8 cellular contexts compared by ENCODE assay signal in genomic region chr19:16185123-16185924, GRCh38. TPM values are rescaled to one million over a fixed set of nuclear protein-coding genes. Genes with fewer than 3 reads are reported as not detected.
DNase-seq lines count a peak whose midpoint lies in the region; ATAC-seq, FAIRE-seq and TF ChIP-seq lines count a peak whose summit lies in the region.

Gene FAM32A, plus strand, starts transcription at chr19:16185410. Its CDS starts 33 bp downstream, at chr19:16185443.

- peak within 1 kb of the TSS; percentile 100 for H3K4me3 Mint-ChIP-seq in activated T-cell treated with anti-CD3 and anti-CD28 coated beads, Interleukin-2, amount 50 U/mL, for 72 hours

- H3K36me3 ChIP-seq in KOPT-K1 (ENCODE audit: insufficient read depth, low read length): peaks cover 34% of the 10 kb centered on the region
- peaks cover 2 to 37% (median 32%) of the 10 kb centered on the region in 4 donors for H3K36me3 ChIP-seq in esophagus muscularis mucosa
- peaks cover 20% of the 10 kb centered on the region in 2 donors for H3K36me3 ChIP-seq in muscle layer of duodenum (ENCODE audit: control insufficient read depth in 1 of 2, insufficient read depth in 2 of 2, low read length in 2 of 2)

- H3K27me3 ChIP-seq in esophagus muscularis mucosa: peaks cover 0 to 10% (median 0%) of the 10 kb centered on the region in 4 donors
- H3K27me3 ChIP-seq in muscle layer of duodenum (ENCODE audit: low read depth, low read length): no peaks in the 10 kb centered on the region

- peak within 1 kb of the TSS; percentile 99 for H3K27ac Mint-ChIP-seq in activated T-cell treated with anti-CD3 and anti-CD28 coated beads, Interleukin-2, amount 50 U/mL, for 72 hours

- peaks cover 17 to 52% (median 45%) of the 10 kb centered on the region in 4 donors for H3K4me1 ChIP-seq in esophagus muscularis mucosa
- H3K4me1 ChIP-seq in muscle layer of duodenum (ENCODE audit: control insufficient read depth in 1 of 2, insufficient read depth in 2 of 2, low read length in 2 of 2): peaks cover 0 to 33% of the 10 kb centered on the region in 2 donors

- H3K36me3 Mint-ChIP-seq in activated T-cell treated with anti-CD3 and anti-CD28 coated beads, Interleukin-2, amount 50 U/mL, for 72 hours (ENCODE audit: insufficient read depth in 2 of 2): peaks cover 7 to 8% of the 10 kb centered on the region in 2 donors

- no peaks in the 10 kb centered on the region for H3K9me3 Mint-ChIP-seq in activated T-cell treated with anti-CD3 and anti-CD28 coated beads, Interleukin-2, amount 50 U/mL, for 72 hours

- peak; percentile 84 for ATAC-seq in GM21786 (IDR thresholded peaks at IDR 0.05; ENCODE audit: unreplicated experiment)
- ATAC-seq in activated T-cell treated with anti-CD3 and anti-CD28 coated beads, Interleukin-2, amount 50 U/mL, for 72 hours (replicated peaks in 1 of 2): peak; percentile 96 to 97

- intact Hi-C loops in esophagus muscularis mucosa (cut with DNase I): loop anchor here (5.0 kb wide), 1 partner anchor 73 kb away; the partner anchor contains the start of gene RAB8A

- peak; percentile 96 for DNase-seq in DMS79 treated with DMSO at 0.1 percent for 48 hours (lab: John Stamatoyannopoulos, UW)
- DNase-seq in RCC 7860 (ENCODE audit: low spot score): peak; percentile 98
- peak; percentile 99 for DNase-seq in activated T-cell treated with anti-CD3 and anti-CD28 coated beads, Interleukin-2, amount 50 U/mL, for 72 hours
- peak; percentile 100 for DNase-seq in esophagus muscularis mucosa (ENCODE audit: extremely low spot score)
- DNase-seq in stimulated activated CD8-positive, alpha-beta memory T cell treated with anti-CD3 and anti-CD28 coated beads, Interleukin-7, amount 100 ng/mL, for 4 hours (ENCODE audit: low read depth in 2 of 2): peak; percentile 98 to 99

- no peak for TF ChIP-seq POLR2A in esophagus muscularis mucosa (IDR thresholded peaks at IDR 0.05; ENCODE audit: low read depth)

- H3K27ac ChIP-seq in KOPT-K1 (ENCODE audit: low read depth, low read length, poor library complexity, severe bottlenecking): peak within 1 kb of the TSS; percentile 74
- H3K27ac ChIP-seq in esophagus muscularis mucosa (replicated peaks in 1 of 4): peak within 1 kb of the TSS; percentile 78 to 91 (median 84)
- peak within 1 kb of the TSS; percentile 83 for H3K27ac ChIP-seq in muscle layer of duodenum (ENCODE audit: low read length)

- H3K4me3 ChIP-seq in esophagus muscularis mucosa (peak within 1 kb of the TSS; percentile 76 to 93 (median 82)), muscle layer of duodenum (ENCODE audit: low read depth in 1 of 2, low read length in 2 of 2) (peak within 1 kb of the TSS; percentile 94 to 95)

- H3K27me3 Mint-ChIP-seq in activated T-cell treated with anti-CD3 and anti-CD28 coated beads, Interleukin-2, amount 50 U/mL, for 72 hours (ENCODE audit: low read depth): no peaks in the 10 kb centered on the region

- peak; percentile 28 to 53 (median 46) for TF ChIP-seq CTCF in esophagus muscularis mucosa (IDR thresholded peaks at IDR 0.05)

- no peak for TF ChIP-seq EP300 in esophagus muscularis mucosa (IDR thresholded peaks at IDR 0.05)

- H3K9me3 ChIP-seq in KOPT-K1 (ENCODE audit: insufficient read depth, low read length, poor library complexity, severe bottlenecking) (no peaks in the 10 kb centered on the region), esophagus muscularis mucosa (no peaks in the 10 kb centered on the region), muscle layer of duodenum (ENCODE audit: control insufficient read depth in 1 of 2, low read length in 2 of 2) (no peaks in the 10 kb centered on the region)

- peak; percentile 93 for FAIRE-seq in RCC 7860 (lab: Jason Lieb, UNC)

- under 1% methylated on average over 43 of the region's 51 CpGs for WGBS in esophagus muscularis mucosa

- H3K4me1 Mint-ChIP-seq in activated T-cell treated with anti-CD3 and anti-CD28 coated beads, Interleukin-2, amount 50 U/mL, for 72 hours (ENCODE audit: low read depth): peaks cover 36% of the 10 kb centered on the region

RNA-seq across cellular contexts. Expression of gene FAM32A, which starts in this region (rescaled TPM):
- total RNA-seq in activated T-cell treated with anti-CD3 and anti-CD28 coated beads, Interleukin-2, amount 50 U/mL, for 72 hours: 10 to 100 TPM; 47.0 to 49.5 TPM
- total RNA-seq in esophagus muscularis mucosa: 100 to 1,000 TPM in 3 of 4 donors, 10 to 100 TPM in 1; 83.5 to 104 (median 103) TPM

Comparison
In these comparisons a context has a peak if more than half of its experiments do, and no peak if none do; other contexts are left out.
1. Peak in every context shown above with its lines: DNase-seq, ATAC-seq, H3K4me3 ChIP-seq and H3K27ac ChIP-seq.